Comparison of ENCODE assay signal across 8 cellular contexts in genomic region chr11:66288138-66288865, GRCh38. TPM values are rescaled to one million over a fixed set of nuclear protein-coding genes. Genes with fewer than 3 reads are reported as not detected.
DNase-seq lines count a peak whose midpoint lies in the region; ATAC-seq and TF ChIP-seq lines count a peak whose summit lies in the region.

No MANE protein-coding gene starts in this region.

- no peak for DNase-seq in CD4-positive, alpha-beta memory T cell
- DNase-seq in astrocyte of the hippocampus (ENCODE audit: low read depth, low spot score) (peak; percentile 37), left lung (no peak), tibial nerve (ENCODE audit: low spot score in 2 of 2) (no peak), cerebellar nuclear complex (lab: John Stamatoyannopoulos, UW) (no peak)

- H3K9me3 Mint-ChIP-seq in CD4-positive, alpha-beta memory T cell, result no peaks in the 10 kb centered on the region

- peaks cover 7 to 10% of the 10 kb centered on the region in 2 donors for H3K27me3 Mint-ChIP-seq in CD4-positive, alpha-beta memory T cell

- H3K4me3 Mint-ChIP-seq in CD4-positive, alpha-beta memory T cell, result peak overlapping the region; percentile 87 to 96 (median 92)

- no peaks in the 10 kb centered on the region for H3K9me3 ChIP-seq in CD4-positive, alpha-beta memory T cell (ENCODE audit: control insufficient read depth in 1 of 2, low read length in 2 of 2)
- no peaks in the 10 kb centered on the region for H3K9me3 ChIP-seq in left lung
- no peaks in the 10 kb centered on the region for H3K9me3 ChIP-seq in tibial nerve

- H3K4me1 Mint-ChIP-seq in CD4-positive, alpha-beta memory T cell, result peaks cover 16 to 50% (median 28%) of the 10 kb centered on the region in 4 donors

- H3K4me3 ChIP-seq in CD4-positive, alpha-beta memory T cell (ENCODE audit: low read length in 2 of 2), result peak overlapping the region; percentile 70 to 73
- H3K4me3 ChIP-seq in left lung (peak overlapping the region; percentile 69 to 75), tibial nerve (peak overlapping the region; percentile 65 to 88 (median 83))

- ATAC-seq in HG03460 (IDR thresholded peaks at IDR 0.05; ENCODE audit: unreplicated experiment), result peak; percentile 14
- peak; percentile 1 for ATAC-seq in left lung
- no peak for ATAC-seq in GM18517 (IDR thresholded peaks at IDR 0.05; ENCODE audit: unreplicated experiment)
- ATAC-seq in GM21576 (IDR thresholded peaks at IDR 0.05; ENCODE audit: unreplicated experiment), result no peak

- POLR2A ChIA-PET in CD4-positive, alpha-beta memory T cell (lab: Charles Lee; ENCODE audit: partially characterized antibody), result interaction anchor here (0.7 to 13.4 kb wide), 14 partner anchors 18 to 1153 kb away, joined by 3 to 167 read pairs (median 4); partner anchors contain the start of genes B4GAT1, NPAS4, RAB1B and SF3B2

- peak overlapping the region; percentile 88 for H3K27ac ChIP-seq in CD4-positive, alpha-beta memory T cell (ENCODE audit: low read depth, low read length)
- H3K27ac ChIP-seq in left lung (peak overlapping the region; percentile 89 to 92), tibial nerve (peak overlapping the region; percentile 90 to 97 (median 96))

- H3K27me3 ChIP-seq in CD4-positive, alpha-beta memory T cell (ENCODE audit: insufficient read depth, low read length), result no peaks in the 10 kb centered on the region
- H3K27me3 ChIP-seq in left lung (peaks cover 16 to 36% of the 10 kb centered on the region in 2 donors), tibial nerve (peaks cover 0 to 24% of the 10 kb centered on the region in 2 donors)

- TF ChIP-seq CTCF in left lung (IDR thresholded peaks at IDR 0.05) (no peak), tibial nerve (IDR thresholded peaks at IDR 0.05) (no peak)

- no peaks in the 10 kb centered on the region for H3K36me3 ChIP-seq in CD4-positive, alpha-beta memory T cell (ENCODE audit: insufficient read depth, low read length)
- peaks cover 0 to 20% of the 10 kb centered on the region in 2 donors for H3K36me3 ChIP-seq in left lung
- peaks cover 0 to 33% (median 0%) of the 10 kb centered on the region in 3 donors for H3K36me3 ChIP-seq in tibial nerve

- intact Hi-C loops in CD4-positive, alpha-beta memory T cell (cut with micrococcal nuclease), result no loop called here
- intact Hi-C loops in left lung (cut with DNase I), result no loop called here

- CTCF ChIA-PET in CD4-positive, alpha-beta memory T cell (lab: Charles Lee; ENCODE audit: partially characterized antibody), result interaction anchor here (0.9 to 6.4 kb wide), 6 partner anchors 17 to 100 kb away, joined by 3 to 29 read pairs (median 8); partner anchors contain the start of gene RAB1B

- WGBS in tibial nerve, 2 donors, result 15 to 21% methylated on average over 21 to 22 of the region's 27 CpGs

- peaks cover 0 to 1% of the 10 kb centered on the region in 2 donors for H3K36me3 Mint-ChIP-seq in CD4-positive, alpha-beta memory T cell

- no peak for TF ChIP-seq EP300 in tibial nerve (IDR thresholded peaks at IDR 0.05)

- H3K27ac Mint-ChIP-seq in CD4-positive, alpha-beta memory T cell, result peak overlapping the region; percentile 79 to 94 (median 89)

- no peak for TF ChIP-seq POLR2A in tibial nerve (IDR thresholded peaks at IDR 0.05)

- peaks cover 39% of the 10 kb centered on the region for H3K4me1 ChIP-seq in CD4-positive, alpha-beta memory T cell (ENCODE audit: insufficient read depth, low read length)
- H3K4me1 ChIP-seq in left lung, result peaks cover 16 to 33% of the 10 kb centered on the region in 2 donors
- peaks cover 0 to 61% (median 25%) of the 10 kb centered on the region in 4 donors for H3K4me1 ChIP-seq in tibial nerve

RNA-seq across cellular contexts. Expression of gene YIF1A, which starts 0.6 kb away (rescaled TPM):
- 10 to 100 TPM; 40.4 to 45.1 TPM for total RNA-seq in CD4-positive, alpha-beta memory T cell
- 10 to 100 TPM; 53.4 to 77.5 TPM for polyA plus RNA-seq in CD4-positive, alpha-beta memory T cell
- 100 to 1,000 TPM in 1 of 2 donors, 10 to 100 TPM in 1; 97.1 to 118 TPM for total RNA-seq in left lung
- total RNA-seq in tibial nerve, result 100 to 1,000 TPM in 2 of 4 donors, 10 to 100 TPM in 2; 76.0 to 143 (median 90.6) TPM

RNA-seq across cellular contexts. Expression of gene TMEM151A, which starts 3.4 kb away (rescaled TPM):
- total RNA-seq in CD4-positive, alpha-beta memory T cell, result not detected
- polyA plus RNA-seq in CD4-positive, alpha-beta memory T cell, result not detected
- total RNA-seq in left lung, result under 1 TPM in 1 of 2 donors, not detected in 1; 0.21 TPM
- total RNA-seq in tibial nerve, result not detected

RNA-seq across cellular contexts. Expression of gene CNIH2, which starts 10.3 kb away (rescaled TPM):
- total RNA-seq in CD4-positive, alpha-beta memory T cell, result 1 to 10 TPM; 1.4 to 1.8 TPM
- not detected for polyA plus RNA-seq in CD4-positive, alpha-beta memory T cell
- total RNA-seq in left lung (1 to 10 TPM in 1 of 2 donors, under 1 TPM in 1; 0.81 to 1.4 TPM), tibial nerve (not detected)

RNA-seq across cellular contexts. Expression of gene RAB1B, which starts 19.9 kb away (rescaled TPM):
- total RNA-seq in CD4-positive, alpha-beta memory T cell, result 10 to 100 TPM; 76.4 to 79.4 TPM
- 10 to 100 TPM in 1 of 2 donors, 1 to 10 TPM in 1; 9.7 to 15.2 TPM for polyA plus RNA-seq in CD4-positive, alpha-beta memory T cell
- total RNA-seq in left lung, result 100 to 1,000 TPM; 141 to 154 TPM
- 100 to 1,000 TPM in 2 of 4 donors, 10 to 100 TPM in 2; 76.3 to 144 (median 96.8) TPM for total RNA-seq in tibial nerve

RNA-seq across cellular contexts. Expression of gene CD248, which starts 28.5 kb away (rescaled TPM):
- under 1 TPM in 1 of 2 experiments, not detected in 1; 0.12 TPM for total RNA-seq in CD4-positive, alpha-beta memory T cell
- under 1 TPM in 1 of 2 donors, not detected in 1; 0.18 TPM for polyA plus RNA-seq in CD4-positive, alpha-beta memory T cell
- total RNA-seq in left lung (10 to 100 TPM; 69.8 to 74.3 TPM), tibial nerve (10 to 100 TPM; 29.9 to 69.7 (median 47.3) TPM)

Comparison
In these comparisons a context has a peak if more than half of its experiments do, and no peak if none do; other contexts are left out.
1. ATAC-seq: peak in HG03460 (single experiment) and left lung (single experiment); none in GM18517 (single experiment) and GM21576 (single experiment).
2. Peak in every context shown above with its lines, with median percentiles within 50 percentile points of each other: H3K27ac ChIP-seq and H3K4me3 ChIP-seq.